8 cellular contexts compared by ENCODE assay signal in the genomic region with DNA sequence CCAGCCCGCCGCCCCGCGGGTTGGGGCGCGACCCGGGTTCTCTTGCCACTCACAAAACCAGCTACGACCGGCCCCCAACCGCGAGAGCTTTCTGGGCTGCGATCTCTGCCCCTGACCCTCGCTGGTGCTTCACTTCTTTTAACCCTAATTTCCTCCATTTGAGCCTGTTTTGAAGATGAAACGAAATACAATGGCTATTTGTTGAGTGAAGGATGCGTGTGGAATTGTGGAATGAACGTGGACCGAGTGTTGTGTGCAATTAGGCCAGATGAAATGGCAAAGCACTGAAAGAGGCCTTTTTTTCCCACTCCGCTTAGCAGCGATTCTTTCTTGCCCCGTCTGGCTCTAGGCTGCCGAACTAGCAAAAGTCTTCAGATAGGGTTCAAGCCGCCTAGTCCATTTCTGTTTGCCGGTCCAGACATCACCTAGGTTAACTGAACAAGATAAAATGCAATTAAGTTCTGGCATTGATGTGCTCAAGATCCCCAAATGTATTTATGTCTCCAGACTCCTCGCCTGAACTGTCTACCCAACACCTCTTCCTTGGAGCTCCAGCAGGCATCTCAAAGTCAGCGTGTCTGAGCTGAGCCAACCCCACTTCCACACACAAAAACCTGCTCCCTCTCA. TPM values are rescaled to one million over a fixed set of nuclear protein-coding genes. Genes with fewer than 3 reads are reported as not detected.
DNase-seq lines count a peak whose midpoint lies in the region; ATAC-seq and TF ChIP-seq lines count a peak whose summit lies in the region.

No MANE protein-coding gene starts in this region.

- H3K27me3 ChIP-seq in PC-9 (ENCODE audit: insufficient read depth, low read depth), result no peaks in the 10 kb centered on the region

- intact Hi-C loops in PC-9 (cut with micrococcal nuclease; ENCODE audit: unreplicated experiment), result loop anchor here (2.0 kb wide), 2 partner anchors 32 to 70 kb away; no protein-coding TSS in a partner anchor

- H3K9me3 ChIP-seq in ES-I3 (ENCODE audit: control insufficient read depth, insufficient read depth, low read length) (no peaks in the 10 kb centered on the region), PC-9 (ENCODE audit: insufficient read depth, low read depth) (no peaks in the 10 kb centered on the region)

- CTCF ChIA-PET in PC-9 (lab: Charles Lee), result no interaction called here

- peak overlapping the region; percentile 90 for H3K4me2 ChIP-seq in PC-9

- H3K9me2 ChIP-seq in PC-9 (ENCODE audit: insufficient read depth), result no peaks in the 10 kb centered on the region

- TF ChIP-seq CTCF in PC-9 (conservative IDR thresholded peaks at IDR 0.05), result no peak
- no peak for TF ChIP-seq CTCF in GM10266 (IDR thresholded peaks at IDR 0.05; ENCODE audit: control insufficient read depth, insufficient read depth, low read depth, missing control alignments)

- H3K27ac Mint-ChIP-seq in effector memory CD8-positive, alpha-beta T cell, result peak overlapping the region; percentile 97
- H3K27ac Mint-ChIP-seq in naive B cell, result peak overlapping the region; percentile 34 to 96 (median 92)

- BruUV-seq in PC-9 (replicated peaks; lab: Mats Ljungman, UMichigan), result TSS peak; percentile 22

- POLR2A ChIA-PET in PC-9 (lab: Charles Lee; ENCODE audit: unreplicated experiment), result interaction anchor here (0.6 kb wide), 1 partner anchor 17 kb away, joined by 6 read pairs; no protein-coding TSS in a partner anchor

- H4K20me1 ChIP-seq in PC-9 (ENCODE audit: insufficient read depth), result peaks cover 37% of the 10 kb centered on the region

- H2AFZ ChIP-seq in PC-9, result peak overlapping the region; percentile 94

- H3K9me3 Mint-ChIP-seq in effector memory CD8-positive, alpha-beta T cell, result no peaks in the 10 kb centered on the region
- no peaks in the 10 kb centered on the region for H3K9me3 Mint-ChIP-seq in naive B cell

- H3K4me3 Mint-ChIP-seq in effector memory CD8-positive, alpha-beta T cell, result peak overlapping the region; percentile 87 to 88
- H3K4me3 Mint-ChIP-seq in naive B cell, result peak overlapping the region; percentile 89 to 95 (median 94)

- H3K79me2 ChIP-seq in PC-9 (ENCODE audit: low read depth), result peaks cover 47% of the 10 kb centered on the region

- H3F3A ChIP-seq in PC-9 (ENCODE audit: insufficient read depth, low read depth), result peaks cover 23% of the 10 kb centered on the region

- peak overlapping the region; percentile 91; the same call in 1 of the 2 replicates for H3K9ac ChIP-seq in ES-I3 (ENCODE audit: low read depth, low read length)

- peaks cover 33 to 40% of the 10 kb centered on the region in 2 donors for H3K4me1 Mint-ChIP-seq in effector memory CD8-positive, alpha-beta T cell (ENCODE audit: low read depth in 2 of 2)
- H3K4me1 Mint-ChIP-seq in naive B cell, result peaks cover 27 to 39% (median 37%) of the 10 kb centered on the region in 3 donors

- H3K36me3 ChIP-seq in ES-I3 (ENCODE audit: insufficient read depth, low read length), result no peaks in the 10 kb centered on the region
- H3K36me3 ChIP-seq in PC-9 (ENCODE audit: low read depth), result peaks cover 21% of the 10 kb centered on the region

- DNase-seq in PC-9, result no peak
- DNase-seq in effector memory CD8-positive, alpha-beta T cell, result no peak
- DNase-seq in naive B cell, result no peak
- DNase-seq in DMS53 (lab: John Stamatoyannopoulos, UW), result no peak
- DNase-seq in GM10266 (ENCODE audit: extremely low spot score), result no peak
- no peak for DNase-seq in activated effector memory CD4-positive, alpha-beta T cell treated with anti-CD3 and anti-CD28 coated beads, Interleukin-2, amount 50 U/mL, for 16 hours

- ATAC-seq in effector memory CD8-positive, alpha-beta T cell (replicated peaks), result no peak
- ATAC-seq in naive B cell (ENCODE audit: low read depth in 2 of 2) (peak in 1 of 2 donors; percentile 3), GM21529 (IDR thresholded peaks at IDR 0.05; ENCODE audit: unreplicated experiment) (no peak)

- H3K36me3 Mint-ChIP-seq in effector memory CD8-positive, alpha-beta T cell (ENCODE audit: insufficient read depth), result peaks cover 24% of the 10 kb centered on the region
- no peaks in the 10 kb centered on the region for H3K36me3 Mint-ChIP-seq in naive B cell

- peak overlapping the region; percentile 47 for H3K27ac ChIP-seq in PC-9

- no peaks in the 10 kb centered on the region for H3K27me3 Mint-ChIP-seq in effector memory CD8-positive, alpha-beta T cell
- peaks cover 0 to 11% (median 0%) of the 10 kb centered on the region in 3 donors for H3K27me3 Mint-ChIP-seq in naive B cell

- H3K4me3 ChIP-seq in PC-9, result peak overlapping the region; percentile 90

- H3K4me1 ChIP-seq in ES-I3 (ENCODE audit: insufficient read depth, low read length) (peaks cover 26% of the 10 kb centered on the region), PC-9 (replicated peaks; ENCODE audit: insufficient read depth) (peaks cover 46% of the 10 kb centered on the region)

RNA-seq across cellular contexts. Expression of a gene that starts 0.4 kb away (rescaled TPM):
- 185 and 192 TPM in 2 replicates for total RNA-seq in PC-9 (2021)
- 1 to 10 TPM in 5 of 6 donors, not detected in 1; 1.8 to 5.9 (median 4.1) TPM for polyA plus RNA-seq in naive B cell (ENCODE audit: low read depth in 6 of 6)

RNA-seq across cellular contexts. Expression of a gene that starts 44.0 kb away (rescaled TPM):
- 331 and 348 TPM in 2 replicates for total RNA-seq in PC-9 (2021)
- 10 to 100 TPM in 3 of 6 donors, 1 to 10 TPM in 3; 5.8 to 19.6 (median 10.0) TPM for polyA plus RNA-seq in naive B cell (ENCODE audit: low read depth in 6 of 6)
